Comparison of ENCODE assay signal across 14 cellular contexts in the genomic region with DNA sequence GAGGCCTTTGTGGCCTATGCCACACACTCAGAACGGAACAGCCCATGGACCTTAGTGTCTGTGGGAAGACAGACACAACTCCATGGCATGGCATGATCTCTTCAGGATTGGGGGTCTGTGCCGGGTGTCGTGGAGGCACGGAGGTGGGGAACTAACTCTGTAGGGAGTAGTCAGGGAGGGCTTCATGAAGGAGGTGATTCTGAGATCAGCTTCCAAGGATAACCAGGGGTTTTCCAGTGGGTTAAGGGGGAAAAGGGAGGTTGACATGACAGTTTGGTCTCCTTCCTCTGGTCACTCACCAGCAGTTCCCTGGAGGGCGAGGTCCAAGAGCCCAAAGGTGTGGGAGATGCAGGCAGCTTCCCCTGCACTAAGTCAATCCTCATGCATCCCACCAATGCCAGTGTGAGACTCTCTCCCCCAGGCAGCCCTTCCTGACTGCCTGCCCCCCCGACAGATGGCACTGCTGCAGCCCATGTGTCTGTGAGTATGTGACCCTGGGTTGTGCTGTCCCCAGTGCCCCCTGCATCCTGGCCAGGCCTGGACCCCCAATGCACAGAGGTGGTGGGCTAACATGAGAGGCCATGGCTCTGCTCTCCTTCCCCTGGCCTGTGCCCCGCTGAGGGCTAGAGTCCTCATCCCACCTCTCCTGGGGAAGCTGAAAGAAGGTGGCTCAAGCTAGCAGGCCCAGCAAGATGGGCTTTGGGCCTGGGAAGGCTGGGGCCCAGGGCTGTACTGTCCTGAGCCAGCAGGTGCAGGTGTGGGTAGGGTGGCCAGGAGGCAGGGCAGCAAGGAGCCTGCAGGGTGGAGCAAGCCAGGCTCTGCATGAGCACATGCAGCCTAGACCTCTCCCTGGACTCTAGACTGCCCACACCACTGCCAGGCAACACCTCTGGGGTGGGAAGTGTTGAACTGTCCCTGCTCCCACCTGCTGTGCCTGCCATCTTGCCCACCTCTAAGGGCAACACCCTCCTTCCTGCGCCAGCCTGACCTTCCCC. TPM values are rescaled to one million over a fixed set of nuclear protein-coding genes. Genes with fewer than 3 reads are reported as not detected.
A peak's percentile ranks its signal among the peaks of the same experiment; 100 is the strongest.
DNase-seq lines count a peak whose midpoint lies in the region; ATAC-seq lines count a peak whose summit lies in the region.
"Had no signal": no experiment of that assay in that cellular context is flagged by ENCODE, and none has a peak within 500 bp of the region (broad histone marks: within the 10 kb centered on the region; RNA-seq: fewer than 3 reads in every experiment).

No MANE protein-coding gene starts in this region.

- H3K4me1 Mint-ChIP-seq in activated T-cell treated with anti-CD3 and anti-CD28 coated beads, Interleukin-2, amount 50 U/mL, for 4 hours (ENCODE audit: low read depth), result peaks cover 48% of the 10 kb centered on the region
- H3K4me1 Mint-ChIP-seq in stimulated activated effector memory CD8-positive, alpha-beta T cell treated with anti-CD3 and anti-CD28 coated beads, Interleukin-12 subunit alpha, Interleukin-12 subunit beta, amount 100 ng/mL, for 72 hours, result peaks cover 74% of the 10 kb centered on the region

- ATAC-seq in activated CD4-positive, CD25-positive, alpha-beta regulatory T cell treated with anti-CD3 and anti-CD28 coated beads, Interleukin-2, amount 50 U/mL, for 24 hours, result no peak
- ATAC-seq in activated T-cell treated with anti-CD3 and anti-CD28 coated beads, Interleukin-2, amount 50 U/mL, for 4 hours, result no peak
- ATAC-seq in stimulated activated effector memory CD8-positive, alpha-beta T cell treated with anti-CD3 and anti-CD28 coated beads, Interleukin-12 subunit alpha, Interleukin-12 subunit beta, amount 100 ng/mL, for 72 hours, result no peak
- ATAC-seq in HG03108 (IDR thresholded peaks at IDR 0.05; ENCODE audit: unreplicated experiment) (no peak), GM18868 (IDR thresholded peaks at IDR 0.05; ENCODE audit: unreplicated experiment) (no peak)
- ATAC-seq: stimulated activated memory B cell treated with anti-CD40 and anti-IgM and Interleukin-4, amounts not matched to agents 10 μg/mL and 1 μg/mL and 100 μg/mL, for 72 hours had no signal

- H3K4me3 Mint-ChIP-seq in activated T-cell treated with anti-CD3 and anti-CD28 coated beads, Interleukin-2, amount 50 U/mL, for 4 hours, result no peak overlapping the region
- H3K4me3 Mint-ChIP-seq in stimulated activated effector memory CD8-positive, alpha-beta T cell treated with anti-CD3 and anti-CD28 coated beads, Interleukin-12 subunit alpha, Interleukin-12 subunit beta, amount 100 ng/mL, for 72 hours, result peak overlapping the region; percentile 87
- H3K4me3 Mint-ChIP-seq: activated T-helper 1 cell treated with anti-CD3 and anti-CD28 coated beads, Interleukin-12 subunit alpha, Interleukin-12 subunit beta, Interleukin-2, Interleukin-4 antibody, amounts not matched to agents 30 ng/mL and 10 ng/mL and 1 ng/mL, durations not matched to agents 14 hours and 24 hours and 36 hours; stimulated activated memory B cell treated with anti-CD40 and anti-IgM and Interleukin-4, amounts not matched to agents 10 μg/mL and 1 μg/mL and 100 μg/mL, for 72 hours had no signal

- DNase-seq in activated CD4-positive, CD25-positive, alpha-beta regulatory T cell treated with anti-CD3 and anti-CD28 coated beads, Interleukin-2, amount 50 U/mL, for 72 hours, result peak; percentile 24
- peak; percentile 3 for DNase-seq in activated T-cell treated with anti-CD3 and anti-CD28 coated beads, Interleukin-2, amount 50 U/mL, for 4 hours
- DNase-seq in islet precursor cell, result peak; percentile 42
- peak in 1 of 2 donors; percentile 48 for DNase-seq in stimulated activated effector memory CD8-positive, alpha-beta T cell treated with anti-CD3 and anti-CD28 coated beads, Interleukin-12 subunit alpha, Interleukin-12 subunit beta, amount 100 ng/mL, for 72 hours (ENCODE audit: low spot score in 2 of 2)
- no peak for DNase-seq in KG1 (lab: John Stamatoyannopoulos, UW)
- DNase-seq: DMS 273 treated with DMSO at 0.1 percent for 48 hours, NCI-H2081 treated with DMSO at 0.1 percent for 48 hours, T1000 had no signal

- H3K27ac Mint-ChIP-seq in stimulated activated effector memory CD8-positive, alpha-beta T cell treated with anti-CD3 and anti-CD28 coated beads, Interleukin-12 subunit alpha, Interleukin-12 subunit beta, amount 100 ng/mL, for 72 hours, result peak overlapping the region; percentile 66
- H3K27ac Mint-ChIP-seq: activated T-helper 1 cell treated with anti-CD3 and anti-CD28 coated beads, Interleukin-12 subunit alpha, Interleukin-12 subunit beta, Interleukin-2, Interleukin-4 antibody, amounts not matched to agents 30 ng/mL and 10 ng/mL and 1 ng/mL, durations not matched to agents 14 hours and 24 hours and 36 hours; stimulated activated memory B cell treated with anti-CD40 and anti-IgM and Interleukin-4, amounts not matched to agents 10 μg/mL and 1 μg/mL and 100 μg/mL, for 72 hours had no signal

- peaks cover 14% of the 10 kb centered on the region for H3K27me3 Mint-ChIP-seq in activated T-cell treated with anti-CD3 and anti-CD28 coated beads, Interleukin-2, amount 50 U/mL, for 4 hours (ENCODE audit: low read depth)

- no peaks in the 10 kb centered on the region for H3K9me3 Mint-ChIP-seq in activated T-cell treated with anti-CD3 and anti-CD28 coated beads, Interleukin-2, amount 50 U/mL, for 4 hours
- H3K9me3 Mint-ChIP-seq in stimulated activated effector memory CD8-positive, alpha-beta T cell treated with anti-CD3 and anti-CD28 coated beads, Interleukin-12 subunit alpha, Interleukin-12 subunit beta, amount 100 ng/mL, for 72 hours, result no peaks in the 10 kb centered on the region
- H3K9me3 Mint-ChIP-seq: activated T-helper 1 cell treated with anti-CD3 and anti-CD28 coated beads, Interleukin-12 subunit alpha, Interleukin-12 subunit beta, Interleukin-2, Interleukin-4 antibody, amounts not matched to agents 30 ng/mL and 10 ng/mL and 1 ng/mL, durations not matched to agents 14 hours and 24 hours and 36 hours; stimulated activated memory B cell treated with anti-CD40 and anti-IgM and Interleukin-4, amounts not matched to agents 10 μg/mL and 1 μg/mL and 100 μg/mL, for 72 hours had no signal

- no peaks in the 10 kb centered on the region for H3K36me3 Mint-ChIP-seq in activated T-cell treated with anti-CD3 and anti-CD28 coated beads, Interleukin-2, amount 50 U/mL, for 4 hours (ENCODE audit: insufficient read depth)
- H3K36me3 Mint-ChIP-seq in stimulated activated effector memory CD8-positive, alpha-beta T cell treated with anti-CD3 and anti-CD28 coated beads, Interleukin-12 subunit alpha, Interleukin-12 subunit beta, amount 100 ng/mL, for 72 hours, result peaks cover 12% of the 10 kb centered on the region
- H3K36me3 Mint-ChIP-seq: stimulated activated memory B cell treated with anti-CD40 and anti-IgM and Interleukin-4, amounts not matched to agents 10 μg/mL and 1 μg/mL and 100 μg/mL, for 72 hours had no signal

RNA-seq across cellular contexts. Expression of gene RASGEF1A, which starts 39.7 kb away (rescaled TPM):
- total RNA-seq in activated T-cell treated with anti-CD3 and anti-CD28 coated beads, Interleukin-2, amount 50 U/mL, for 4 hours, result under 1 TPM; 0.29 to 0.60 (median 0.38) TPM
- total RNA-seq: RPMI7951 had no signal
